ENCODE assay signal across 6 cellular contexts in genomic region chr5:140664018-140664352, GRCh38.
A peak's percentile ranks its signal among the peaks of the same experiment; 100 is the strongest.
DNase-seq lines count a peak whose midpoint lies in the region; TF ChIP-seq lines count a peak whose summit lies in the region.

No MANE protein-coding gene starts in this region.

- H3K4me1 ChIP-seq in HUES6 (ENCODE audit: control insufficient read depth, insufficient read depth, low read length) = no peaks in the 10 kb centered on the region
- no peaks in the 10 kb centered on the region for H3K4me1 ChIP-seq in parathyroid adenoma

- H3K4me2 ChIP-seq in parathyroid adenoma (ENCODE audit: low read length) = peak overlapping the region; percentile 100

- H3K27me3 ChIP-seq in HUES6 (ENCODE audit: control insufficient read depth, insufficient read depth, low read length) = no peaks in the 10 kb centered on the region
- no peaks in the 10 kb centered on the region for H3K27me3 ChIP-seq in parathyroid adenoma (ENCODE audit: control insufficient read depth, insufficient read depth, low read length)

- DNase-seq in coronary artery (ENCODE audit: low spot score) (no peak), SIG-M5 (lab: John Stamatoyannopoulos, UW) (no peak), GOT3 (lab: John Stamatoyannopoulos, UW) (no peak)
- no peak for DNase-seq in NK-92 treated with Interleukin-12 subunit alpha and Interleukin-12 subunit beta, amount 100 ng/mL, for 24 hours (lab: John Stamatoyannopoulos, UW)

- H3K9ac ChIP-seq in HUES6 (ENCODE audit: low read length) (peak overlapping the region; percentile 81), parathyroid adenoma (peak overlapping the region; percentile 2)

- H3K36me3 ChIP-seq in HUES6 (ENCODE audit: control insufficient read depth, insufficient read depth, low read length) (peaks cover 59% of the 10 kb centered on the region), parathyroid adenoma (ENCODE audit: control insufficient read depth, insufficient read depth, low read length) (no peaks in the 10 kb centered on the region)

- H3K4me3 ChIP-seq in HUES6 (ENCODE audit: low read depth, low read length) (peak overlapping the region; percentile 64), coronary artery (peak overlapping the region; percentile 92), parathyroid adenoma (ENCODE audit: low read depth, low read length) (peak overlapping the region; percentile 96)

- H3K9me3 ChIP-seq in HUES6 (ENCODE audit: control insufficient read depth, insufficient read depth, low read depth, low read length) = no peaks in the 10 kb centered on the region
- no peaks in the 10 kb centered on the region for H3K9me3 ChIP-seq in parathyroid adenoma (ENCODE audit: control insufficient read depth, low read length)

- H3K27ac ChIP-seq in HUES6 (ENCODE audit: low read depth, low read length) = no peak overlapping the region; the same call in 1 of the 2 replicates
- peak overlapping the region; percentile 94 to 97 for H3K27ac ChIP-seq in coronary artery
- H3K27ac ChIP-seq in parathyroid adenoma = peak overlapping the region; percentile 88

- peaks cover 4% of the 10 kb centered on the region for H3K79me2 ChIP-seq in parathyroid adenoma

- TF ChIP-seq CTCF in coronary artery (IDR thresholded peaks at IDR 0.05) (no peak), parathyroid adenoma (IDR thresholded peaks at IDR 0.05) (no peak)

- peak overlapping the region; percentile 67 for H2AFZ ChIP-seq in parathyroid adenoma
